In genomic region chr2:207239222-207239674, GRCh38 we compare ENCODE assay signal across 8 cellular contexts.
DNase-seq lines count a peak whose midpoint lies in the region; ATAC-seq lines count a peak whose summit lies in the region.

No MANE protein-coding gene starts in this region.

- intact Hi-C loops in posterior cingulate gyrus (cut with DNase I) = no loop called here

- H3K27me3 Mint-ChIP-seq in activated naive CD4-positive, alpha-beta T cell treated with anti-CD3 and anti-CD28 coated beads, Interleukin-2, amount 10 ng/mL, durations not matched to agents 7 days and 5 days = no peaks in the 10 kb centered on the region
- no peaks in the 10 kb centered on the region for H3K27me3 Mint-ChIP-seq in stimulated activated naive CD8-positive, alpha-beta T cell treated with anti-CD3 and anti-CD28 coated beads, Interleukin-15, Interleukin-2, amounts not matched to agents 100 ng/mL and 50 ng/mL, for 24 hours

- CTCF ChIA-PET in activated naive CD4-positive, alpha-beta T cell treated with anti-CD3 and anti-CD28 coated beads, Interleukin-2, amount 10 ng/mL, durations not matched to agents 7 days and 5 days (lab: Charles Lee) = interaction anchor here (0.8 to 1.6 kb wide), 7 partner anchors 8 to 379 kb away, joined by 3 to 5 read pairs (median 4); no protein-coding TSS in a partner anchor

- no peaks in the 10 kb centered on the region for H3K36me3 Mint-ChIP-seq in activated naive CD4-positive, alpha-beta T cell treated with anti-CD3 and anti-CD28 coated beads, Interleukin-2, amount 10 ng/mL, durations not matched to agents 7 days and 5 days
- H3K36me3 Mint-ChIP-seq in stimulated activated naive CD8-positive, alpha-beta T cell treated with anti-CD3 and anti-CD28 coated beads, Interleukin-15, Interleukin-2, amounts not matched to agents 100 ng/mL and 50 ng/mL, for 24 hours (ENCODE audit: low read depth) = no peaks in the 10 kb centered on the region

- H3K9me3 Mint-ChIP-seq in activated naive CD4-positive, alpha-beta T cell treated with anti-CD3 and anti-CD28 coated beads, Interleukin-2, amount 10 ng/mL, durations not matched to agents 7 days and 5 days = peaks cover 2% of the 10 kb centered on the region
- no peaks in the 10 kb centered on the region for H3K9me3 Mint-ChIP-seq in stimulated activated naive CD8-positive, alpha-beta T cell treated with anti-CD3 and anti-CD28 coated beads, Interleukin-15, Interleukin-2, amounts not matched to agents 100 ng/mL and 50 ng/mL, for 24 hours

- H3K4me1 Mint-ChIP-seq in activated naive CD4-positive, alpha-beta T cell treated with anti-CD3 and anti-CD28 coated beads, Interleukin-2, amount 10 ng/mL, durations not matched to agents 7 days and 5 days = peaks cover 25% of the 10 kb centered on the region
- H3K4me1 Mint-ChIP-seq in stimulated activated naive CD8-positive, alpha-beta T cell treated with anti-CD3 and anti-CD28 coated beads, Interleukin-15, Interleukin-2, amounts not matched to agents 100 ng/mL and 50 ng/mL, for 24 hours (ENCODE audit: low read depth) = peaks cover 26% of the 10 kb centered on the region

- ATAC-seq in GM21737 (IDR thresholded peaks at IDR 0.05; ENCODE audit: unreplicated experiment) (no peak), GM18861 (IDR thresholded peaks at IDR 0.05; ENCODE audit: unreplicated experiment) (no peak)

- DNase-seq in M059J (ENCODE audit: low read depth) (peak; percentile 99), hepatic stellate cell (ENCODE audit: low spot score) (peak; percentile 80), NCI-H82 (lab: John Stamatoyannopoulos, UW) (no peak), posterior cingulate gyrus (no peak)
- no peak for DNase-seq in activated naive CD4-positive, alpha-beta T cell treated with anti-CD3 and anti-CD28 coated beads, Interleukin-2, amount 10 ng/mL, durations not matched to agents 7 days and 5 days

- no peak overlapping the region for H3K4me3 Mint-ChIP-seq in activated naive CD4-positive, alpha-beta T cell treated with anti-CD3 and anti-CD28 coated beads, Interleukin-2, amount 10 ng/mL, durations not matched to agents 7 days and 5 days
- no peak overlapping the region for H3K4me3 Mint-ChIP-seq in stimulated activated naive CD8-positive, alpha-beta T cell treated with anti-CD3 and anti-CD28 coated beads, Interleukin-15, Interleukin-2, amounts not matched to agents 100 ng/mL and 50 ng/mL, for 24 hours

- H3K27ac Mint-ChIP-seq in activated naive CD4-positive, alpha-beta T cell treated with anti-CD3 and anti-CD28 coated beads, Interleukin-2, amount 10 ng/mL, durations not matched to agents 7 days and 5 days = peak overlapping the region; percentile 43
- peak overlapping the region; percentile 77 for H3K27ac Mint-ChIP-seq in stimulated activated naive CD8-positive, alpha-beta T cell treated with anti-CD3 and anti-CD28 coated beads, Interleukin-15, Interleukin-2, amounts not matched to agents 100 ng/mL and 50 ng/mL, for 24 hours

Comparison
In these comparisons a context has a peak if more than half of its experiments do, and no peak if none do; other contexts are left out.
1. DNase-seq: peak in M059J (single experiment) and hepatic stellate cell (single experiment); none in activated naive CD4-positive, alpha-beta T cell treated with anti-CD3 and anti-CD28 coated beads, Interleukin-2, amount 10 ng/mL, durations not matched to agents 7 days and 5 days (single experiment), NCI-H82 (single experiment) and posterior cingulate gyrus (0 of 10).